ENCODE assay signal across 16 cellular contexts in genomic region chr2:216147172-216148131, GRCh38. TPM values are rescaled to one million over a fixed set of nuclear protein-coding genes. Genes with fewer than 3 reads are reported as not detected.
DNase-seq lines count a peak whose midpoint lies in the region; ATAC-seq, FAIRE-seq and TF ChIP-seq lines count a peak whose summit lies in the region.
"Had no signal": no experiment of that assay in that cellular context is flagged by ENCODE, and none has a peak within 500 bp of the region (broad histone marks: within the 10 kb centered on the region; RNA-seq: fewer than 3 reads in every experiment).

No MANE protein-coding gene starts in this region.

- no peak overlapping the region for H3K27ac ChIP-seq in GM12878 (ENCODE audit: control insufficient read depth, insufficient read depth)
- H3K27ac ChIP-seq: heart left ventricle had no signal

- H3K36me3 ChIP-seq in GM12878 (ENCODE audit: control insufficient read depth in 2 of 2, insufficient read depth in 2 of 2, low read length in 1 of 2), result peaks cover 15 to 55% of the 10 kb centered on the region in 2 experiments

- peak overlapping the region; percentile 4 to 11 for H3K27ac Mint-ChIP-seq in natural killer cell treated with Interleukin-12 subunit alpha and Interleukin-12 subunit beta and Interleukin-15 and Interleukin-18, amount 100 ng/mL, for 72 hours

- TF ChIP-seq EP300 in GM12878 (IDR thresholded peaks at IDR 0.05; ENCODE audit: borderline replicate concordance in 1 of 2, control insufficient read depth in 1 of 2, low read depth in 2 of 2, low read length in 2 of 2), result no peak

- no peak overlapping the region for H3K4me3 ChIP-seq in GM12878
- H3K4me3 ChIP-seq: heart left ventricle, smooth muscle cell had no signal

- intact Hi-C loops in GM12878 (cut with micrococcal nuclease; ENCODE audit: unreplicated experiment), result no loop called here

- WGBS in GM12878 (ENCODE audit: insufficient coverage, insufficient replicate concordance, low lambda C conversion rate, missing lambda C conversion rate), result 96% methylated on average over 5 of the region's 5 CpGs

- TF ChIP-seq POLR2A in GM12892 (IDR thresholded peaks at IDR 0.05; ENCODE audit: low read depth, low read length) (peak; percentile 39), GM12878 (IDR thresholded peaks at IDR 0.05; ENCODE audit: low read depth, low read length) (peak; percentile 41; the same call in 1 of the 2 replicates)

- no peaks in the 10 kb centered on the region for H3K9me3 Mint-ChIP-seq in natural killer cell treated with Interleukin-12 subunit alpha and Interleukin-12 subunit beta and Interleukin-15 and Interleukin-18, amount 100 ng/mL, for 72 hours

- H3K4me2 ChIP-seq in GM12878 (ENCODE audit: control insufficient read depth, insufficient read depth), result no peak overlapping the region
- H3K4me2 ChIP-seq: smooth muscle cell had no signal

- POLR2A ChIA-PET in GM12878 (lab: Charles Lee), result interaction anchor here (0.9 to 2.4 kb wide), 3 partner anchors 12 to 53 kb away, joined by 3 to 7 read pairs (median 4); no protein-coding TSS in a partner anchor

- TF ChIP-seq CTCF in GM12878 (IDR thresholded peaks at IDR 0.05 in 2 of 3, conservative IDR thresholded peaks at IDR 0.05 in 1 of 3; ENCODE audit: control insufficient read depth in 2 of 3, extremely low read depth in 1 of 3, insufficient read depth in 1 of 3, low read depth in 3 of 3, low read length in 3 of 3), result no peak

- H3K4me1 Mint-ChIP-seq in natural killer cell treated with Interleukin-12 subunit alpha and Interleukin-12 subunit beta and Interleukin-15 and Interleukin-18, amount 100 ng/mL, for 72 hours (ENCODE audit: low read depth in 2 of 2), result peaks cover 23 to 27% of the 10 kb centered on the region in 2 donors

- no peak overlapping the region for H3K4me3 Mint-ChIP-seq in natural killer cell treated with Interleukin-12 subunit alpha and Interleukin-12 subunit beta and Interleukin-15 and Interleukin-18, amount 100 ng/mL, for 72 hours

- BruUV-seq in GM12878 (replicated peaks; lab: Mats Ljungman, UMichigan), result no TSS peak

- DNase-seq in GM12892 (ENCODE audit: insufficient read length) (no peak), LHCN-M2 (ENCODE audit: low read depth) (peak; percentile 18), GM12878 (ENCODE audit: low read depth, low spot score) (no peak), RKO (ENCODE audit: low spot score) (no peak), GDM1 (lab: John Stamatoyannopoulos, UW) (no peak), UCSD-AML1 (lab: John Stamatoyannopoulos, UW; ENCODE audit: unreplicated experiment) (no peak)
- DNase-seq in natural killer cell treated with Interleukin-12 subunit alpha and Interleukin-12 subunit beta and Interleukin-15 and Interleukin-18, amount 100 ng/mL, for 72 hours (ENCODE audit: low spot score), result no peak
- DNase-seq: heart left ventricle, islet precursor cell, Karpas-422, midbrain, NCI-H1930, NCI-H526 treated with DMSO at 0.1 percent for 48 hours, posterior cingulate gyrus had no signal

- no peaks in the 10 kb centered on the region for H3K9me3 ChIP-seq in GM12878 (replicated peaks; ENCODE audit: control insufficient read depth, insufficient read depth, low read length)
- H3K9me3 ChIP-seq: heart left ventricle had no signal

- H3K36me3 Mint-ChIP-seq in natural killer cell treated with Interleukin-12 subunit alpha and Interleukin-12 subunit beta and Interleukin-15 and Interleukin-18, amount 100 ng/mL, for 72 hours, result peaks cover 38% of the 10 kb centered on the region

- SMC1A ChIA-PET in GM12878 (lab: Charles Lee; ENCODE audit: uncharacterized antibody, unreplicated experiment), result interaction anchor here (1.3 to 2.8 kb wide), 3 partner anchors 12 to 39 kb away, joined by 3 to 8 read pairs (median 4); no protein-coding TSS in a partner anchor

- FAIRE-seq in GM12892 (lab: Jason Lieb, UNC) (no peak), GM12878 (lab: Jason Lieb, UNC) (no peak)

- in situ Hi-C loops in GM12878 (cut with MboI), result no loop called here

- CTCF ChIA-PET in GM12878 (lab: Yijun Ruan, JAX), result interaction anchor here (1.0 to 1.3 kb wide), 3 partner anchors 13 to 257 kb away, joined by 3 to 5 read pairs (median 4); no protein-coding TSS in a partner anchor

- H4K20me1 ChIP-seq in GM12878 (ENCODE audit: control insufficient read depth, insufficient read depth), result no peaks in the 10 kb centered on the region

- no peak for TF ChIP-seq RAD21 in GM12878 (IDR thresholded peaks at IDR 0.05; ENCODE audit: insufficient read depth, low read depth, low read length)

- H3K4me1 ChIP-seq in GM12878 (ENCODE audit: control insufficient read depth, insufficient read depth, low read length), result peaks cover 7% of the 10 kb centered on the region
- H3K4me1 ChIP-seq: heart left ventricle had no signal

- no peak overlapping the region for H2AFZ ChIP-seq in GM12878 (ENCODE audit: control insufficient read depth, low read depth, low read length)

- no peaks in the 10 kb centered on the region for H3K27me3 Mint-ChIP-seq in natural killer cell treated with Interleukin-12 subunit alpha and Interleukin-12 subunit beta and Interleukin-15 and Interleukin-18, amount 100 ng/mL, for 72 hours

- no peak overlapping the region for H3K9ac ChIP-seq in GM12878 (ENCODE audit: control insufficient read depth, insufficient read depth, low read length)

- RAD21 ChIA-PET in GM12878 (lab: Charles Lee; ENCODE audit: unreplicated experiment), result no interaction called here

- H3K27me3 ChIP-seq in GM12878 (replicated peaks in 1 of 2; ENCODE audit: control insufficient read depth in 2 of 2, insufficient read depth in 2 of 2, low read length in 1 of 2), result no peaks in the 10 kb centered on the region
- H3K27me3 ChIP-seq: heart left ventricle had no signal

- no peak for ATAC-seq in GM12878
- peak in 1 of 2 donors; percentile 8 for ATAC-seq in natural killer cell treated with Interleukin-12 subunit alpha and Interleukin-12 subunit beta and Interleukin-15 and Interleukin-18, amount 100 ng/mL, for 72 hours
- ATAC-seq: Panc1 had no signal

- peaks cover 13% of the 10 kb centered on the region for H3K79me2 ChIP-seq in GM12878 (ENCODE audit: control insufficient read depth, insufficient read depth, low read length)

TF ChIP-seq in GM12878, 131 proteins besides CTCF, POLR2A, EP300 and RAD21 (continues in another document):
- no peak for TF ChIP-seq RBBP5 (conservative IDR thresholded peaks at IDR 0.05)
- TF ChIP-seq SMARCA5 (IDR thresholded peaks at IDR 0.05), result no peak
- no peak for TF ChIP-seq NFYA (IDR thresholded peaks at IDR 0.05; ENCODE audit: borderline replicate concordance, low read depth, low read length)
- TF ChIP-seq SMAD1 (IDR thresholded peaks at IDR 0.05; ENCODE audit: low read depth, partially characterized antibody), result no peak
- no peak for TF ChIP-seq ZNF217 (IDR thresholded peaks at IDR 0.05)
- TF ChIP-seq IRF3 (IDR thresholded peaks at IDR 0.05), result no peak

RNA-seq across cellular contexts. Expression of gene XRCC5, which starts 38.3 kb away (rescaled TPM):
- polyA plus RNA-seq in GM12892 (2012; ENCODE audit: missing spikeins), result 279 TPM
- total RNA-seq in LHCN-M2 (2014; rRNA removed), result 374 and 398 TPM in 2 replicates
- 169 TPM for polyA plus RNA-seq in LHCN-M2 (2012)
- total RNA-seq in GM12878 (2013; cell fraction: nucleolus; rRNA removed), result 263 and 285 TPM in 2 replicates
- total RNA-seq in GM12878 (2014; rRNA removed), result 403 and 444 TPM in 2 replicates
- total RNA-seq in GM12878 (2014; rRNA removed; fragmentation: Illumina TruSeq; extraction: Trizol), result 489 and 508 TPM in 2 replicates
- 479 and 499 TPM in 2 replicates for total RNA-seq in GM12878 (2021)
- 207 TPM for polyA plus RNA-seq in GM12878 (2011; ENCODE audit: low read depth)
- polyA plus RNA-seq in GM12878 (2011; rRNA removed), result 636 and 704 TPM in 2 replicates
- 275 and 287 TPM in 2 replicates for polyA plus RNA-seq in GM12878 (2011; cell fraction: cytosol; rRNA removed)
- polyA plus RNA-seq in GM12878 (2011; cell fraction: nucleus; rRNA removed), result 218 and 240 TPM in 2 replicates
- polyA plus RNA-seq in GM12878 (2012), result 158 and 167 TPM in 2 replicates
- polyA plus RNA-seq in GM12878 (2014; fragmentation: Illumina TruSeq; extraction: Trizol), result 496 and 588 TPM in 2 replicates
- polyA plus RNA-seq in GM12878 (2014; fragmentation: Nextera tagmentation; extraction: Ambion mirVana), result 100 to 1,000 TPM; 552 to 556 TPM
- polyA plus RNA-seq in GM12878 (2014; rRNA removed), result 227 and 259 TPM in 2 replicates
- 100 to 1,000 TPM; 770 to 815 TPM for polyA plus RNA-seq in GM12878 (2016; fragmentation: Nextera tagmentation; extraction: Ambion mirVana)
- 521 and 1,300 TPM in 2 replicates for polyA minus RNA-seq in GM12878 (2011; rRNA and poly(A)+ RNA removed)
- 139 and 143 TPM in 2 replicates for polyA minus RNA-seq in GM12878 (2011; cell fraction: cytosol; rRNA and poly(A)+ RNA removed)
- 186 and 262 TPM in 2 replicates for polyA minus RNA-seq in GM12878 (2011; cell fraction: nucleus; rRNA and poly(A)+ RNA removed)
- 100 to 1,000 TPM; 454 to 500 TPM for total RNA-seq in natural killer cell treated with Interleukin-12 subunit alpha and Interleukin-12 subunit beta and Interleukin-15 and Interleukin-18, amount 100 ng/mL, for 72 hours
